13 cellular contexts compared by ENCODE assay signal in genomic region chr7:130962109-130962508, GRCh38.
DNase-seq lines count a peak whose midpoint lies in the region; TF ChIP-seq lines count a peak whose summit lies in the region.
"Had no signal": no experiment of that assay in that cellular context is flagged by ENCODE, and none has a peak within 500 bp of the region (broad histone marks: within the 10 kb centered on the region; RNA-seq: fewer than 3 reads in every experiment).

No MANE protein-coding gene starts in this region.

- H3K27me3 ChIP-seq in A673 (replicated peaks; ENCODE audit: insufficient read depth, low read depth, low read length, poor library complexity): no peaks in the 10 kb centered on the region
- H3K27me3 ChIP-seq in CD8-positive, alpha-beta memory T cell (ENCODE audit: insufficient read depth, low read length, poor library complexity, severe bottlenecking): no peaks in the 10 kb centered on the region
- H3K27me3 ChIP-seq: ovary had no signal

- peaks cover 5 to 74% (median 5%) of the 10 kb centered on the region in 3 donors for H3K36me3 Mint-ChIP-seq in CD8-positive, alpha-beta memory T cell
- peaks cover 7 to 18% (median 10%) of the 10 kb centered on the region in 3 donors for H3K36me3 Mint-ChIP-seq in immature natural killer cell

- H3K4me1 Mint-ChIP-seq in CD8-positive, alpha-beta memory T cell: peaks cover 13 to 64% (median 16%) of the 10 kb centered on the region in 3 donors
- peaks cover 63 to 75% of the 10 kb centered on the region in 2 donors for H3K4me1 Mint-ChIP-seq in immature natural killer cell

- no peak for DNase-seq in A673 (ENCODE audit: low spot score)
- DNase-seq in CD8-positive, alpha-beta memory T cell: no peak
- DNase-seq in immature natural killer cell: no peak
- no peak for DNase-seq in hippocampal formation (lab: John Stamatoyannopoulos, UW)
- no peak for DNase-seq in amniotic stem cell (lab: John Stamatoyannopoulos, UW)
- no peak for DNase-seq in cerebellar nuclear complex (lab: John Stamatoyannopoulos, UW)
- DNase-seq in NCI-H2081 (lab: John Stamatoyannopoulos, UW): no peak
- DNase-seq: activated CD4-positive, alpha-beta T cell treated with anti-CD3 and anti-CD28 coated beads, Interleukin-2, amount 50 U/mL, for 1 hour; left colon; NCI-H1436; ovary; stimulated activated CD4-positive, alpha-beta T cell treated with anti-CD3 and anti-CD28 coated beads, Interleukin-4, amount 100 ng/mL, for 1 hour had no signal

- no TSS peak for BruUV-seq in A673 (replicated peaks; lab: Mats Ljungman, UMichigan)

- H3K4me3 ChIP-seq in A673 (ENCODE audit: low read depth, low read length, poor library complexity, severe bottlenecking) (no peak overlapping the region), WI38 (ENCODE audit: low read depth, low read length) (peak overlapping the region; percentile 62)
- no peak overlapping the region for H3K4me3 ChIP-seq in CD8-positive, alpha-beta memory T cell (ENCODE audit: low read length)
- H3K4me3 ChIP-seq: ovary had no signal

- intact Hi-C loops in A673 (cut with micrococcal nuclease; ENCODE audit: unreplicated experiment): loop anchor here (5.0 kb wide), 1 partner anchor 45 kb away; no protein-coding TSS in a partner anchor

- H3K27ac Mint-ChIP-seq in CD8-positive, alpha-beta memory T cell: peak overlapping the region in 7 of 8 donors; percentile 95 to 100 (median 99)
- H3K27ac Mint-ChIP-seq in immature natural killer cell: peak overlapping the region; percentile 82 to 97 (median 90)

- H3K9me3 ChIP-seq in A673 (ENCODE audit: low read depth, low read length, poor library complexity, severe bottlenecking): no peaks in the 10 kb centered on the region
- H3K9me3 ChIP-seq in CD8-positive, alpha-beta memory T cell (ENCODE audit: low read length): no peaks in the 10 kb centered on the region
- H3K9me3 ChIP-seq: ovary had no signal

- H3K4me1 ChIP-seq in A673 (ENCODE audit: insufficient read depth, low read length, poor library complexity, severe bottlenecking): peaks cover 22% of the 10 kb centered on the region
- H3K4me1 ChIP-seq in CD8-positive, alpha-beta memory T cell (ENCODE audit: insufficient read depth, low read length): peaks cover 44% of the 10 kb centered on the region

- TF ChIP-seq CTCF in A673 (conservative IDR thresholded peaks at IDR 0.05; ENCODE audit: low read depth, low read length): no peak
- TF ChIP-seq CTCF in WI38 (IDR thresholded peaks at IDR 0.05; ENCODE audit: low read depth, low read length): no peak

- H3K9me3 Mint-ChIP-seq in CD8-positive, alpha-beta memory T cell: no peaks in the 10 kb centered on the region
- peaks cover 0 to 1% (median 0%) of the 10 kb centered on the region in 6 donors for H3K9me3 Mint-ChIP-seq in immature natural killer cell

- H3K27me3 Mint-ChIP-seq in CD8-positive, alpha-beta memory T cell: no peaks in the 10 kb centered on the region
- H3K27me3 Mint-ChIP-seq in immature natural killer cell (ENCODE audit: low read depth in 3 of 3): peaks cover 5 to 10% (median 7%) of the 10 kb centered on the region in 3 donors

- H3K4me3 Mint-ChIP-seq in CD8-positive, alpha-beta memory T cell: peak overlapping the region; percentile 11 to 88 (median 45)
- peak overlapping the region in 3 of 5 donors; percentile 5 to 91 (median 84) for H3K4me3 Mint-ChIP-seq in immature natural killer cell

- CTCF ChIA-PET in A673 (lab: Charles Lee): no interaction called here
- CTCF ChIA-PET in CD8-positive, alpha-beta memory T cell (lab: Charles Lee): interaction anchor here (0.9 to 3.3 kb wide), 5 partner anchors 18 to 137 kb away, joined by 3 to 11 read pairs (median 3); no protein-coding TSS in a partner anchor

- H3K27ac ChIP-seq in A673 (ENCODE audit: low read depth, low read length, poor library complexity, severe bottlenecking): peak overlapping the region; percentile 94
- no peak overlapping the region for H3K27ac ChIP-seq in CD8-positive, alpha-beta memory T cell (ENCODE audit: low read depth, low read length)
- H3K27ac ChIP-seq: ovary had no signal

- H3K36me3 ChIP-seq in A673 (ENCODE audit: insufficient read depth, low read length, poor library complexity, severe bottlenecking): peaks cover 18% of the 10 kb centered on the region
- no peaks in the 10 kb centered on the region for H3K36me3 ChIP-seq in CD8-positive, alpha-beta memory T cell (ENCODE audit: insufficient read depth, low read length)
- H3K36me3 ChIP-seq: ovary had no signal

- POLR2A ChIA-PET in A673 (lab: Charles Lee; ENCODE audit: low non-redundant PET): no interaction called here
- POLR2A ChIA-PET in CD8-positive, alpha-beta memory T cell (lab: Charles Lee): interaction anchor here (0.9 to 3.0 kb wide), 3 partner anchors 12 to 21 kb away, joined by 3 to 14 read pairs (median 4); no protein-coding TSS in a partner anchor
